8 cellular contexts compared by ENCODE assay signal in genomic region chr9:70405808-70406445, GRCh38. TPM values are rescaled to one million over a fixed set of nuclear protein-coding genes. Genes with fewer than 3 reads are reported as not detected.
DNase-seq lines count a peak whose midpoint lies in the region; ATAC-seq and TF ChIP-seq lines count a peak whose summit lies in the region.

No MANE protein-coding gene starts in this region.

- H3K9me3 ChIP-seq in thoracic aorta = no peaks in the 10 kb centered on the region

- no peak for DNase-seq in activated naive CD4-positive, alpha-beta T cell treated with Interleukin-2 at 50 U/mL for 16 hours
- no peak for DNase-seq in immature natural killer cell
- DNase-seq in thoracic aorta (ENCODE audit: low spot score) = no peak
- DNase-seq in NCI-H510A (lab: John Stamatoyannopoulos, UW) = no peak
- DNase-seq in DMS79 (lab: John Stamatoyannopoulos, UW) = no peak
- DNase-seq in NCI-H1436 (lab: John Stamatoyannopoulos, UW) = no peak

- H3K4me1 ChIP-seq in thoracic aorta (ENCODE audit: control insufficient read depth in 1 of 2, low read depth in 2 of 2) = peaks cover 74 to 75% of the 10 kb centered on the region in 2 donors

- H3K36me3 ChIP-seq in thoracic aorta = no peaks in the 10 kb centered on the region

- H3K27me3 Mint-ChIP-seq in activated naive CD4-positive, alpha-beta T cell treated with anti-CD3 and anti-CD28 coated beads, Interleukin-2, amount 50 U/mL, for 24 hours = no peaks in the 10 kb centered on the region
- H3K27me3 Mint-ChIP-seq in immature natural killer cell (ENCODE audit: low read depth in 3 of 3) = peaks cover 0 to 5% (median 3%) of the 10 kb centered on the region in 3 donors

- peaks cover 82% of the 10 kb centered on the region for H3K4me1 Mint-ChIP-seq in activated naive CD4-positive, alpha-beta T cell treated with anti-CD3 and anti-CD28 coated beads, Interleukin-2, amount 50 U/mL, for 24 hours
- peaks cover 66 to 75% of the 10 kb centered on the region in 2 donors for H3K4me1 Mint-ChIP-seq in immature natural killer cell

- no peaks in the 10 kb centered on the region for H3K27me3 ChIP-seq in thoracic aorta (replicated peaks; ENCODE audit: insufficient read depth)

- TF ChIP-seq CTCF in thoracic aorta (IDR thresholded peaks at IDR 0.05) = no peak

- H3K4me3 Mint-ChIP-seq in activated naive CD4-positive, alpha-beta T cell treated with anti-CD3 and anti-CD28 coated beads, Interleukin-2, amount 50 U/mL, for 24 hours = peak overlapping the region; percentile 84
- H3K4me3 Mint-ChIP-seq in immature natural killer cell = peak overlapping the region; percentile 55 to 79 (median 65)

- H3K36me3 Mint-ChIP-seq in activated naive CD4-positive, alpha-beta T cell treated with anti-CD3 and anti-CD28 coated beads, Interleukin-2, amount 50 U/mL, for 24 hours = peaks cover 2% of the 10 kb centered on the region
- no peaks in the 10 kb centered on the region for H3K36me3 Mint-ChIP-seq in immature natural killer cell

- H3K27ac Mint-ChIP-seq in activated naive CD4-positive, alpha-beta T cell treated with anti-CD3 and anti-CD28 coated beads, Interleukin-2, amount 50 U/mL, for 24 hours = peak overlapping the region; percentile 100
- H3K27ac Mint-ChIP-seq in immature natural killer cell = peak overlapping the region; percentile 83 to 94 (median 90)

- H3K27ac ChIP-seq in thoracic aorta = peak overlapping the region; percentile 31 to 51

- H3K4me3 ChIP-seq in thoracic aorta = peak overlapping the region; percentile 48

- ATAC-seq in HG03565 (IDR thresholded peaks at IDR 0.05; ENCODE audit: unreplicated experiment) (peak; percentile 21), thoracic aorta (ENCODE audit: insufficient number of reproducible peaks, low FRiP score, low read depth) (no peak)

- H3K9me3 Mint-ChIP-seq in activated naive CD4-positive, alpha-beta T cell treated with anti-CD3 and anti-CD28 coated beads, Interleukin-2, amount 50 U/mL, for 24 hours = no peaks in the 10 kb centered on the region
- no peaks in the 10 kb centered on the region for H3K9me3 Mint-ChIP-seq in immature natural killer cell

RNA-seq across cellular contexts. Expression of gene KLF9, which starts 8.5 kb away (rescaled TPM):
- polyA plus RNA-seq in immature natural killer cell = 1 to 10 TPM; 1.1 to 3.0 (median 1.3) TPM
- 100 to 1,000 TPM; 165 to 187 TPM for total RNA-seq in thoracic aorta
